Comparison of ENCODE assay signal across 21 cellular contexts in the genomic region with DNA sequence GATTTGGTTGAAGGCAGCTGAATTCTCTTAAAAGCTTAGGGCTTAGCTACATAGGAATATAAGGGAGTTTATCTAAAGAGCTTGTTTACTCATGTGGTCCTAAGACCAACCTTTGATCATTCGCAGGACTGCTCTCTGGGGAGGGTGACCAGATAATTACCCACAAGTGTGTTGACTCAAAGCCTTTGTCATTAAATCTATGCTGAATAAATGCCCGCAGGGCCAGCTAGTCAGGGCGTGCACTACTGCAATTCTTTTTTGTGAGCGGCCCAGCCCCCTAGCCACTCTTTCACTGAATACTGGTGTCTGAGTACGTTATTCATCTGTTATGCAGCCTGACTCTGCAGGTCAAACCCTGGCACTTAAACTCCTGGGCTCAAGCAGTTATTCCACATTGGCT.
"Had no signal": no experiment of that assay in that cellular context is flagged by ENCODE, and none has a peak within 500 bp of the region (broad histone marks: within the 10 kb centered on the region; RNA-seq: fewer than 3 reads in every experiment).

No MANE protein-coding gene starts in this region.

- H3K9me3 Mint-ChIP-seq: activated T-helper 17 cell treated with anti-CD3 and anti-CD28 coated beads, Interleukin-2, amount 50 U/mL, for 72 hours had no signal

- DNase-seq: activated CD4-positive, alpha-beta T cell treated with anti-CD3 and anti-CD28 coated beads, Interleukin-2, amount 10 ng/mL, durations not matched to agents 7 days and 5 days; activated CD8-positive, alpha-beta memory T cell treated with anti-CD3 and anti-CD28 coated beads for 24 hours; activated naive CD4-positive, alpha-beta T cell treated with anti-CD3 and anti-CD28 coated beads, Interleukin-2, amount 10 ng/mL, durations not matched to agents 7 days and 5 days; activated T-cell treated with anti-CD3 and anti-CD28 coated beads for 4 hours; cerebellar nuclear complex; effector CD8-positive, alpha-beta T cell; head of caudate nucleus; left colon; lower lobe of right lung; right cardiac atrium; small intestine; stimulated activated CD4-positive, alpha-beta T cell treated with anti-CD3 and anti-CD28 coated beads, Interleukin-4, amount 100 ng/mL, for 24 hours; stimulated activated naive CD4-positive, alpha-beta T cell treated with Interleukin-2 at 50 U/mL for 16 hours; transverse colon had no signal

- ATAC-seq: activated T-helper 17 cell treated with anti-CD3 and anti-CD28 coated beads, Interleukin-2, amount 50 U/mL, for 72 hours; foreskin keratinocyte; left colon; lower lobe of right lung; right cardiac atrium had no signal

- H3K4me3 Mint-ChIP-seq: activated CD4-positive, alpha-beta T cell treated with anti-CD3 and anti-CD28 coated beads, Interleukin-2, amount 10 ng/mL, durations not matched to agents 7 days and 5 days; activated naive CD4-positive, alpha-beta T cell treated with anti-CD3 and anti-CD28 coated beads, Interleukin-2, amount 10 ng/mL, durations not matched to agents 7 days and 5 days; activated T-helper 17 cell treated with anti-CD3 and anti-CD28 coated beads, Interleukin-2, amount 50 U/mL, for 72 hours; mesothelial cell of epicardium; neural crest cell had no signal

- H3K4me1 Mint-ChIP-seq: activated CD4-positive, alpha-beta T cell treated with anti-CD3 and anti-CD28 coated beads, Interleukin-2, amount 10 ng/mL, durations not matched to agents 7 days and 5 days; activated naive CD4-positive, alpha-beta T cell treated with anti-CD3 and anti-CD28 coated beads, Interleukin-2, amount 10 ng/mL, durations not matched to agents 7 days and 5 days; activated T-helper 17 cell treated with anti-CD3 and anti-CD28 coated beads, Interleukin-2, amount 50 U/mL, for 72 hours; mesothelial cell of epicardium; neural crest cell had no signal

- H3K4me3 ChIP-seq: ascending aorta, breast epithelium, lower lobe of right lung, prostate gland, transverse colon had no signal

- H3K27ac Mint-ChIP-seq: activated CD4-positive, alpha-beta T cell treated with anti-CD3 and anti-CD28 coated beads, Interleukin-2, amount 10 ng/mL, durations not matched to agents 7 days and 5 days; activated naive CD4-positive, alpha-beta T cell treated with anti-CD3 and anti-CD28 coated beads, Interleukin-2, amount 10 ng/mL, durations not matched to agents 7 days and 5 days; activated T-helper 17 cell treated with anti-CD3 and anti-CD28 coated beads, Interleukin-2, amount 50 U/mL, for 72 hours; mesothelial cell of epicardium had no signal

- H3K27me3 Mint-ChIP-seq: activated CD4-positive, alpha-beta T cell treated with anti-CD3 and anti-CD28 coated beads, Interleukin-2, amount 10 ng/mL, durations not matched to agents 7 days and 5 days; activated naive CD4-positive, alpha-beta T cell treated with anti-CD3 and anti-CD28 coated beads, Interleukin-2, amount 10 ng/mL, durations not matched to agents 7 days and 5 days; activated T-helper 17 cell treated with anti-CD3 and anti-CD28 coated beads, Interleukin-2, amount 50 U/mL, for 72 hours had no signal
